Comparison of ENCODE assay signal across 8 cellular contexts in genomic region chr11:118607401-118608267, GRCh38. TPM values are rescaled to one million over a fixed set of nuclear protein-coding genes. Genes with fewer than 3 reads are reported as not detected.
DNase-seq lines count a peak whose midpoint lies in the region; ATAC-seq and TF ChIP-seq lines count a peak whose summit lies in the region.

TSS of gene PHLDB1 (plus strand) at chr11:118607615. CDS start at chr11:118613837, 6,222 bp downstream.

- H3K9me3 ChIP-seq in Caco-2 = no peaks in the 10 kb centered on the region

- H3K4me1 Mint-ChIP-seq in Caco-2 (ENCODE audit: low read depth, unreplicated experiment) = peaks cover 34% of the 10 kb centered on the region
- peaks cover 66% of the 10 kb centered on the region for H3K4me1 Mint-ChIP-seq in brain

- peak; percentile 85 to 90 for DNase-seq in Caco-2
- no peak for DNase-seq in Jurkat, Clone E6-1 (ENCODE audit: low read depth, low spot score)
- peak; percentile 24 for DNase-seq in T1000 (lab: John Stamatoyannopoulos, UW)
- DNase-seq in hypothalamus (lab: John Stamatoyannopoulos, UW) = peak in 46 of 51 donors; percentile 14 to 92 (median 76)
- no peak for DNase-seq in pulmonary artery endothelial cell (ENCODE audit: low read depth, low spot score)

- peak within 1 kb of the TSS; percentile 73 for H3K4me3 ChIP-seq in Caco-2 (ENCODE audit: low read depth, low read length)
- peak within 1 kb of the TSS; percentile 36 for H3K4me3 ChIP-seq in Jurkat, Clone E6-1 (ENCODE audit: low read length)

- H3K36me3 Mint-ChIP-seq in Caco-2 (ENCODE audit: insufficient read depth, unreplicated experiment) = peaks cover 29% of the 10 kb centered on the region
- H3K36me3 Mint-ChIP-seq in brain = peaks cover 4% of the 10 kb centered on the region

- H3K4me3 Mint-ChIP-seq in Caco-2 (ENCODE audit: unreplicated experiment) (peak within 1 kb of the TSS; percentile 79), brain (peak within 1 kb of the TSS; percentile 45 to 84 (median 79))

- ATAC-seq in HG03280 (IDR thresholded peaks at IDR 0.05; ENCODE audit: unreplicated experiment) = no peak
- ATAC-seq in GM21526 (IDR thresholded peaks at IDR 0.05; ENCODE audit: low FRiP score, unreplicated experiment) = no peak

- CTCF ChIA-PET in Caco-2 (lab: Charles Lee) = interaction anchor here (0.5 to 6.7 kb wide), 15 partner anchors 11 to 284 kb away, joined by 3 to 38 read pairs (median 8); no protein-coding TSS in a partner anchor

- H3K27me3 Mint-ChIP-seq in Caco-2 (ENCODE audit: insufficient read depth, unreplicated experiment) = no peaks in the 10 kb centered on the region
- peaks cover 32% of the 10 kb centered on the region for H3K27me3 Mint-ChIP-seq in brain

- H3K4me1 ChIP-seq in Caco-2 = peaks cover 24% of the 10 kb centered on the region

- H3K9me3 Mint-ChIP-seq in Caco-2 (ENCODE audit: unreplicated experiment) (no peaks in the 10 kb centered on the region), brain (peaks cover 0 to 3% (median 0%) of the 10 kb centered on the region in 5 experiments)

- TF ChIP-seq CTCF in Caco-2 (IDR thresholded peaks at IDR 0.05; ENCODE audit: insufficient read depth in 1 of 2, low read depth in 1 of 2, low read length in 1 of 2, severe bottlenecking in 1 of 2, unreplicated experiment in 1 of 2) (peak; percentile 91 to 98), brain (conservative IDR thresholded peaks at IDR 0.05) (peak; percentile 50 to 64)

- BruUV-seq in Caco-2 (replicated peaks; lab: Mats Ljungman, UMichigan) = no TSS peak

- no peaks in the 10 kb centered on the region for H3K36me3 ChIP-seq in Caco-2 (ENCODE audit: control insufficient read depth, insufficient read depth, low read length)

- no peaks in the 10 kb centered on the region for H3K27me3 ChIP-seq in Caco-2 (replicated peaks; ENCODE audit: control insufficient read depth, insufficient read depth, low read length)

- POLR2A ChIA-PET in Caco-2 (lab: Charles Lee) = interaction anchor here (3.0 kb wide), 1 partner anchor 14 kb away, joined by 13 read pairs; no protein-coding TSS in a partner anchor

- intact Hi-C loops in Caco-2 (cut with micrococcal nuclease; ENCODE audit: unreplicated experiment) = loop anchor here (1.0 kb wide), 3 partner anchors 14 to 52 kb away; no protein-coding TSS in a partner anchor

- H3K27ac Mint-ChIP-seq in Caco-2 (ENCODE audit: unreplicated experiment) (peak within 1 kb of the TSS; percentile 36), brain (peak within 1 kb of the TSS; percentile 9 to 90 (median 74))

RNA-seq across cellular contexts. Expression of gene PHLDB1, which starts in this region (rescaled TPM):
- total RNA-seq in Caco-2 (2022) (72.1 and 73.6 TPM in 2 replicates), pulmonary artery endothelial cell (67.0 and 79.3 TPM in 2 replicates)
- polyA plus RNA-seq in Jurkat, Clone E6-1 (2012; ENCODE audit: insufficient read depth, insufficient read length) = 2.6 TPM
- 85.1 TPM for polyA plus RNA-seq in brain (ENCODE audit: insufficient read depth, low read depth, low replicate concordance)

Comparison
In these comparisons a context has a peak if more than half of its experiments do, and no peak if none do; other contexts are left out.
1. DNase-seq: peak in Caco-2 (2 of 2), T1000 (single experiment) and hypothalamus (46 of 51); none in Jurkat, Clone E6-1 (single experiment) and pulmonary artery endothelial cell (single experiment).